Comparison of ENCODE assay signal across 24 cellular contexts in genomic region chr11:45341379-45341778, GRCh38. TPM values are rescaled to one million over a fixed set of nuclear protein-coding genes. Genes with fewer than 3 reads are reported as not detected.
DNase-seq lines count a peak whose midpoint lies in the region; ATAC-seq, FAIRE-seq and TF ChIP-seq lines count a peak whose summit lies in the region.
"Had no signal": no experiment of that assay in that cellular context is flagged by ENCODE, and none has a peak within 500 bp of the region (broad histone marks: within the 10 kb centered on the region; RNA-seq: fewer than 3 reads in every experiment).

No MANE protein-coding gene starts in this region.

- no peaks in the 10 kb centered on the region for H3K79me2 ChIP-seq in K562 (ENCODE audit: control insufficient read depth, insufficient read depth, low read length)
- H3K79me2 ChIP-seq in SK-N-SH (ENCODE audit: insufficient read depth) = no peaks in the 10 kb centered on the region

- H3K4me1 ChIP-seq in HUES48 (ENCODE audit: control insufficient read depth, insufficient read depth, low read length) = peaks cover 33% of the 10 kb centered on the region
- peaks cover 0 to 5% of the 10 kb centered on the region in 2 experiments; a peak in 2 of 5 replicates for H3K4me1 ChIP-seq in K562 (replicated peaks in 1 of 2; ENCODE audit: control insufficient read depth in 2 of 2, insufficient read depth in 2 of 2, low read length in 2 of 2)
- peaks cover 33% of the 10 kb centered on the region for H3K4me1 ChIP-seq in neuron (ENCODE audit: insufficient read depth, low read length)
- H3K4me1 ChIP-seq in SK-N-SH (ENCODE audit: control insufficient read depth in 1 of 2, insufficient read depth in 2 of 2, low read depth in 1 of 2, low read length in 1 of 2) = peaks cover 0 to 4% of the 10 kb centered on the region in 2 experiments; a peak in 2 of 4 replicates

- intact Hi-C loops in K562 (cut with micrococcal nuclease) = no loop called here

- H4K20me1 ChIP-seq in K562 (replicated peaks; ENCODE audit: control insufficient read depth, insufficient read depth, low read length) (no peaks in the 10 kb centered on the region; the same call in 1 of the 2 replicates), SK-N-SH (ENCODE audit: insufficient read depth) (no peaks in the 10 kb centered on the region)

- no TSS peak for BruUV-seq in K562 (replicated peaks; lab: Mats Ljungman, UMichigan)

- FAIRE-seq in K562 (lab: Jason Lieb, UNC) = no peak
- FAIRE-seq: GM12891, GM18507, HepG2 had no signal

- peak; percentile 28 for DNase-seq in NCI-H1092 treated with DMSO at 0.1 percent for 48 hours (lab: John Stamatoyannopoulos, UW)
- DNase-seq in NCI-H1092 (lab: John Stamatoyannopoulos, UW) = no peak
- DNase-seq in K562 (ENCODE audit: extremely low read depth in 1 of 4, low spot score in 3 of 4) = no peak
- DNase-seq in NK-92 (lab: John Stamatoyannopoulos, UW; ENCODE audit: unreplicated experiment) = no peak
- no peak for DNase-seq in GOT3 (lab: John Stamatoyannopoulos, UW)
- DNase-seq in SK-N-SH = no peak
- DNase-seq: 8988T; CD4-positive, alpha-beta memory T cell; DND-41; GDM1; NCI-H1048; NCI-H187; NCI-H510A; NK-92 treated with Interleukin-12 subunit alpha and Interleukin-12 subunit beta, amount 100 ng/mL, for 24 hours; SW 1271 had no signal

- WGBS in K562 (ENCODE audit: insufficient coverage, low coverage, missing lambda C conversion rate) = 19% methylated on average over 6 of the region's 7 CpGs
- WGBS in SK-N-SH (ENCODE audit: low lambda C conversion rate) = 89% methylated on average over 7 of the region's 7 CpGs

- TF ChIP-seq CTCF in K562 (IDR thresholded peaks at IDR 0.05 in 2 of 3, conservative IDR thresholded peaks at IDR 0.05 in 1 of 3; ENCODE audit: insufficient read depth in 2 of 3, low read depth in 1 of 3, low read length in 3 of 3) (no peak), SK-N-SH (IDR thresholded peaks at IDR 0.05) (no peak)

- H3K4me3 ChIP-seq in HUES48 (ENCODE audit: low read depth, low read length) = no peak overlapping the region
- no peak overlapping the region for H3K4me3 ChIP-seq in K562
- no peak overlapping the region for H3K4me3 ChIP-seq in neuron (ENCODE audit: low read length)
- no peak overlapping the region for H3K4me3 ChIP-seq in SK-N-SH (ENCODE audit: low read depth in 2 of 2, low read length in 1 of 2)

- no peaks in the 10 kb centered on the region for H3K27me3 ChIP-seq in HUES48 (ENCODE audit: control insufficient read depth, insufficient read depth, low read length)
- H3K27me3 ChIP-seq in K562 (ENCODE audit: control insufficient read depth in 2 of 2, insufficient read depth in 2 of 2, low read length in 2 of 2) = peaks cover 3 to 15% of the 10 kb centered on the region in 2 experiments; a peak in 4 of 5 replicates
- no peaks in the 10 kb centered on the region for H3K27me3 ChIP-seq in neuron (ENCODE audit: insufficient read depth, low read length)
- H3K27me3 ChIP-seq in SK-N-SH (ENCODE audit: insufficient read depth) = peaks cover 37% of the 10 kb centered on the region; the same call in 1 of the 2 replicates

- TF ChIP-seq EP300 in K562 (IDR thresholded peaks at IDR 0.05; ENCODE audit: low read length) = no peak
- TF ChIP-seq EP300 in SK-N-SH (IDR thresholded peaks at IDR 0.05; ENCODE audit: borderline replicate concordance in 1 of 2, low read depth in 1 of 2, low read length in 1 of 2) = no peak

- H3K36me3 ChIP-seq in HUES48 (ENCODE audit: control insufficient read depth, insufficient read depth, low read length) (no peaks in the 10 kb centered on the region), K562 (ENCODE audit: control insufficient read depth, insufficient read depth, low read length) (no peaks in the 10 kb centered on the region), neuron (ENCODE audit: insufficient read depth, low read length) (no peaks in the 10 kb centered on the region), SK-N-SH (replicated peaks in 1 of 2; ENCODE audit: control insufficient read depth in 1 of 2, insufficient read depth in 2 of 2, low read length in 1 of 2) (no peaks in the 10 kb centered on the region)

- 0 out of 2 replicates have a peak overlapping the region, but pooled peaks have one; percentile 3 for H2AFZ ChIP-seq in K562 (ENCODE audit: low read depth, low read length)
- peak overlapping the region; percentile 14 for H2AFZ ChIP-seq in neuron (ENCODE audit: low read depth, low read length)
- H2AFZ ChIP-seq in SK-N-SH (ENCODE audit: low read depth) = no peak overlapping the region

- TF ChIP-seq RAD21 in K562 (CRISPR knock-in tag; conservative IDR thresholded peaks at IDR 0.05 in 1 of 2, IDR thresholded peaks at IDR 0.05 in 1 of 2) (no peak), SK-N-SH (IDR thresholded peaks at IDR 0.05; ENCODE audit: low read length) (no peak)

- H3K9me1 ChIP-seq in K562 (ENCODE audit: control insufficient read depth, insufficient read depth, low read length) = no peaks in the 10 kb centered on the region

- no peak for ATAC-seq in K562
- ATAC-seq: HepG2 had no signal

- in situ Hi-C loops in K562 (cut with MboI) = no loop called here

- H3K9ac ChIP-seq in HUES48 (ENCODE audit: low read depth, low read length) = no peak overlapping the region
- H3K9ac ChIP-seq in K562 (ENCODE audit: insufficient read depth in 1 of 2, low read depth in 2 of 2, low read length in 2 of 2) = no peak overlapping the region
- no peak overlapping the region for H3K9ac ChIP-seq in SK-N-SH
- H3K9ac ChIP-seq: KMS-11 had no signal

- TF ChIP-seq POLR2A in K562 (conservative IDR thresholded peaks at IDR 0.05) = no peak

- POLR2A ChIA-PET in K562 (lab: Yijun Ruan, JAX) = no interaction called here
- POLR2A ChIA-PET in SK-N-SH (lab: Yijun Ruan, JAX) = no interaction called here

- CTCF ChIA-PET in K562 (lab: Yijun Ruan, JAX; ENCODE audit: low intra/inter-chr PET ratio) (no interaction called here), SK-N-SH (lab: Yijun Ruan, JAX) (interaction anchor here (0.7 to 6.5 kb wide), 7 partner anchors 8 to 430 kb away, joined by 3 to 104 read pairs (median 3); no protein-coding TSS in a partner anchor)

- H3K9me3 ChIP-seq in HUES48 (ENCODE audit: control insufficient read depth, insufficient read depth, low read length) (no peaks in the 10 kb centered on the region), K562 (replicated peaks; ENCODE audit: control insufficient read depth, insufficient read depth, low read depth, low read length) (no peaks in the 10 kb centered on the region), neuron (ENCODE audit: low read length) (no peaks in the 10 kb centered on the region), SK-N-SH (no peaks in the 10 kb centered on the region)

- H3F3A ChIP-seq in SK-N-SH (replicated peaks; ENCODE audit: insufficient read depth) = no peaks in the 10 kb centered on the region

- H3K27ac ChIP-seq in HUES48 (ENCODE audit: low read depth, low read length) = peak overlapping the region; percentile 17
- no peak overlapping the region for H3K27ac ChIP-seq in K562 (ENCODE audit: extremely low read depth, low read depth, low read length)
- H3K27ac ChIP-seq in SK-N-SH (ENCODE audit: low read depth in 2 of 2, low read length in 1 of 2) = no peak overlapping the region
- H3K27ac ChIP-seq: KMS-11 had no signal

- H3K4me2 ChIP-seq in K562 (ENCODE audit: insufficient read depth, low read length) = no peak overlapping the region
- H3K4me2 ChIP-seq in SK-N-SH = no peak overlapping the region

- no peaks in the 10 kb centered on the region for H3K9me2 ChIP-seq in SK-N-SH

TF ChIP-seq in K562, 482 proteins besides CTCF, POLR2A, EP300 and RAD21:
- no peak for TF ChIP-seq ZBTB7A (IDR thresholded peaks at IDR 0.05; ENCODE audit: borderline replicate concordance, control insufficient read depth, low read depth, low read length)
- no peak for TF ChIP-seq ZNF561 (CRISPR knock-in tag; conservative IDR thresholded peaks at IDR 0.05)
- no peak for TF ChIP-seq RNF2 (IDR thresholded peaks at IDR 0.05)
- no peak for TF ChIP-seq ZNF551 (CRISPR knock-in tag; IDR thresholded peaks at IDR 0.05)

TF ChIP-seq in SK-N-SH, 30 proteins besides CTCF, POLR2A, EP300 and RAD21:
- TF ChIP-seq GATA2 (CRISPR knock-in tag; IDR thresholded peaks at IDR 0.05) (no peak), SIN3A (IDR thresholded peaks at IDR 0.05; ENCODE audit: borderline replicate concordance, low read depth, low read length) (no peak), CHD2 (IDR thresholded peaks at IDR 0.05; ENCODE audit: low read length, partially characterized antibody) (no peak), FOSL2 (IDR thresholded peaks at IDR 0.05; ENCODE audit: borderline replicate concordance, low read depth) (no peak), JUND (IDR thresholded peaks at IDR 0.05) (no peak), TAF1 (IDR thresholded peaks at IDR 0.05; ENCODE audit: borderline replicate concordance, low read depth, low read length) (no peak)
- TF ChIP-seq, protein P1, sequence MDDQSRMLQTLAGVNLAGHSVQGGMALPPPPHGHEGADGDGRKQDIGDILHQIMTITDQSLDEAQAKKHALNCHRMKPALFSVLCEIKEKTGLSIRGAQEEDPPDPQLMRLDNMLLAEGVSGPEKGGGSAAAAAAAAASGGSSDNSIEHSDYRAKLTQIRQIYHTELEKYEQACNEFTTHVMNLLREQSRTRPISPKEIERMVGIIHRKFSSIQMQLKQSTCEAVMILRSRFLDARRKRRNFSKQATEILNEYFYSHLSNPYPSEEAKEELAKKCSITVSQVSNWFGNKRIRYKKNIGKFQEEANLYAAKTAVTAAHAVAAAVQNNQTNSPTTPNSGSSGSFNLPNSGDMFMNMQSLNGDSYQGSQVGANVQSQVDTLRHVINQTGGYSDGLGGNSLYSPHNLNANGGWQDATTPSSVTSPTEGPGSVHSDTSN (IDR thresholded peaks at IDR 0.05) = no peak

RNA-seq across cellular contexts. Expression of gene SYT13, which starts 55.2 kb away (rescaled TPM):
- total RNA-seq in K562 (2011; cell fraction: chromatin; rRNA removed; ENCODE audit: low replicate concordance) = not detected in 2 replicates
- total RNA-seq in K562 (2011; cell fraction: nucleolus; rRNA removed) = not detected in 2 replicates
- not detected in 2 replicates for total RNA-seq in K562 (2011; cell fraction: nucleoplasm; rRNA removed)
- total RNA-seq in K562 (2014; rRNA removed) = under 0.01 and 0.08 TPM in 2 replicates
- total RNA-seq in K562 (2014; rRNA removed; fragmentation: Illumina TruSeq; extraction: Trizol) = 0.03 and 0.07 TPM in 2 replicates
- 0.04 TPM in 2 replicates for total RNA-seq in K562 (2015; rRNA removed; fragmentation: Illumina TruSeq; extraction: Trizol)
- total RNA-seq in K562 (2021) = 0.09 and 0.11 TPM in 2 replicates
- not detected in 2 replicates for polyA plus RNA-seq in K562 (2011; rRNA removed)
- not detected in 2 replicates for polyA plus RNA-seq in K562 (2011; cell fraction: cytosol; rRNA removed)
- not detected in 2 replicates for polyA plus RNA-seq in K562 (2011; cell fraction: nucleus; rRNA removed)
- 0.07 and 0.12 TPM in 2 replicates for polyA plus RNA-seq in K562 (2012)
- polyA plus RNA-seq in K562 (2014; fragmentation: Illumina TruSeq; extraction: Trizol) = 0.07 and 0.12 TPM in 2 replicates
- under 1 TPM in 1 of 2 experiments, not detected in 1; 0.08 TPM for polyA plus RNA-seq in K562 (2014; fragmentation: Nextera tagmentation; extraction: Ambion mirVana)
- 0.03 and 0.13 TPM in 2 replicates for polyA plus RNA-seq in K562 (2014; rRNA removed)
- not detected in 2 replicates for polyA minus RNA-seq in K562 (2011; rRNA and poly(A)+ RNA removed)
- polyA minus RNA-seq in K562 (2011; cell fraction: cytosol; rRNA and poly(A)+ RNA removed) = not detected in 2 replicates
- not detected in 2 replicates for polyA minus RNA-seq in K562 (2011; cell fraction: nucleus; rRNA and poly(A)+ RNA removed)
- polyA plus RNA-seq in SK-N-SH (2012; rRNA removed) = not detected in 2 replicates
- polyA plus RNA-seq in SK-N-SH (2012; cell fraction: cytosol; rRNA removed) = 0.01 TPM in 2 replicates
- polyA plus RNA-seq in SK-N-SH (2012; cell fraction: nucleus; rRNA removed) = not detected in 2 replicates
- total RNA-seq: CD4-positive, alpha-beta memory T cell; MCF 10A; OCI-LY7 had no signal
- polyA plus RNA-seq: BJ; CD4-positive, alpha-beta memory T cell had no signal
